1 cellular context compared by ENCODE assay signal in genomic region chr3:17431004-17431403, GRCh38.
TF ChIP-seq lines count a peak whose summit lies in the region.

No MANE protein-coding gene starts in this region.

TF ChIP-seq in HepG2, 621 proteins besides CTCF, POLR2A, EP300 and RAD21 (continued from another document):
- TF ChIP-seq ZNF609 (CRISPR knock-in tag; IDR thresholded peaks at IDR 0.05; ENCODE audit: borderline replicate concordance): no peak
- 0 out of 2 replicates have a peak, but pooled peaks have one; percentile 25 for TF ChIP-seq SMC3 (IDR thresholded peaks at IDR 0.05; ENCODE audit: low read length)
- no peak for TF ChIP-seq ZNF652 (CRISPR knock-in tag; IDR thresholded peaks at IDR 0.05; ENCODE audit: borderline replicate concordance, low read depth)
- peak; percentile 62 for TF ChIP-seq STAG1 (CRISPR knock-in tag; IDR thresholded peaks at IDR 0.05)
- no peak for TF ChIP-seq ZNF383 (CRISPR knock-in tag; IDR thresholded peaks at IDR 0.05; ENCODE audit: borderline replicate concordance)
- TF ChIP-seq MAX (IDR thresholded peaks at IDR 0.05): no peak
- TF ChIP-seq KAT7 (CRISPR knock-in tag; IDR thresholded peaks at IDR 0.05; ENCODE audit: borderline replicate concordance): no peak
TF ChIP-seq in HepG2: peak in this region for 2.
